In genomic region chr9:96071245-96072124, GRCh38 we compare ENCODE assay signal across 8 cellular contexts.
DNase-seq lines count a peak whose midpoint lies in the region; ATAC-seq, FAIRE-seq and TF ChIP-seq lines count a peak whose summit lies in the region.

No MANE protein-coding gene starts in this region.

- H3K27me3 Mint-ChIP-seq in progenitor cell of endocrine pancreas, result peaks cover 11% of the 10 kb centered on the region

- no peak overlapping the region for H3K4me3 Mint-ChIP-seq in progenitor cell of endocrine pancreas (ENCODE audit: low read depth)

- TF ChIP-seq POLR2A in GM12892 (IDR thresholded peaks at IDR 0.05; ENCODE audit: low read depth, low read length), result no peak

- no peaks in the 10 kb centered on the region for H3K9me3 Mint-ChIP-seq in progenitor cell of endocrine pancreas (ENCODE audit: low read depth)

- no peaks in the 10 kb centered on the region for H3K36me3 Mint-ChIP-seq in progenitor cell of endocrine pancreas (ENCODE audit: insufficient read depth)

- ATAC-seq in esophagus mucosa, result peak; percentile 64
- ATAC-seq in GM18909 (IDR thresholded peaks at IDR 0.05; ENCODE audit: poor library complexity, unreplicated experiment), result no peak
- no peak for ATAC-seq in HG02623 (IDR thresholded peaks at IDR 0.05; ENCODE audit: unreplicated experiment)

- TF ChIP-seq CTCF in progenitor cell of endocrine pancreas (IDR thresholded peaks at IDR 0.05; ENCODE audit: unreplicated experiment), result peak; percentile 59

- FAIRE-seq in GM12892 (lab: Jason Lieb, UNC), result peak; percentile 14

- peaks cover 20% of the 10 kb centered on the region for H3K4me1 Mint-ChIP-seq in progenitor cell of endocrine pancreas (ENCODE audit: low read depth)

- H3K27ac Mint-ChIP-seq in progenitor cell of endocrine pancreas, result no peak overlapping the region

- DNase-seq in AG20443 (ENCODE audit: low spot score), result peak; percentile 62
- peak; percentile 36 for DNase-seq in GM12892 (ENCODE audit: insufficient read length)
- peak; percentile 34 for DNase-seq in RPMI8226
- DNase-seq in progenitor cell of endocrine pancreas (ENCODE audit: low spot score, unreplicated experiment), result no peak
- DNase-seq in NCI-H1105 treated with DMSO at 0.1 percent for 48 hours (lab: John Stamatoyannopoulos, UW), result no peak

Comparison
In these comparisons a context has a peak if more than half of its experiments do, and no peak if none do; other contexts are left out.
1. DNase-seq: peak in AG20443 (single experiment), GM12892 (single experiment) and RPMI8226 (single experiment); none in progenitor cell of endocrine pancreas (single experiment) and NCI-H1105 treated with DMSO at 0.1 percent for 48 hours (single experiment).